ENCODE assay signal across 8 cellular contexts in genomic region chr11:12963789-12964536, GRCh38. TPM values are rescaled to one million over a fixed set of nuclear protein-coding genes. Genes with fewer than 3 reads are reported as not detected.
A peak's percentile ranks its signal among the peaks of the same experiment; 100 is the strongest.
DNase-seq lines count a peak whose midpoint lies in the region; ATAC-seq and TF ChIP-seq lines count a peak whose summit lies in the region.

No MANE protein-coding gene starts in this region.

- H3K4me1 ChIP-seq in breast epithelium = no peaks in the 10 kb centered on the region

- no peak for TF ChIP-seq POLR2A in breast epithelium (IDR thresholded peaks at IDR 0.05)

- peak; percentile 78 for DNase-seq in NCI-H1436 (lab: John Stamatoyannopoulos, UW)
- DNase-seq in NCI-H1436 treated with DMSO at 0.1 percent for 48 hours (lab: John Stamatoyannopoulos, UW) = no peak
- peak; percentile 60 for DNase-seq in NCI-H128 (lab: John Stamatoyannopoulos, UW; ENCODE audit: unreplicated experiment)
- peak; percentile 76 for DNase-seq in WERI-Rb-1
- DNase-seq in breast epithelium (ENCODE audit: low spot score in 2 of 2) = peak; percentile 53 to 61
- DNase-seq in kidney epithelial cell (ENCODE audit: low read depth) = no peak
- peak; percentile 71 to 72 for DNase-seq in stimulated activated CD4-positive, alpha-beta T cell treated with anti-CD3 and anti-CD28 coated beads, Interleukin-2, amount 100 ng/mL, for 24 hours

- H3K4me3 ChIP-seq in WERI-Rb-1 (ENCODE audit: low read depth, low read length) (no peak overlapping the region), breast epithelium (no peak overlapping the region), kidney epithelial cell (ENCODE audit: low read depth, low read length) (no peak overlapping the region)

- TF ChIP-seq CTCF in WERI-Rb-1 (IDR thresholded peaks at IDR 0.05; ENCODE audit: low read depth, low read length) = peak; percentile 68
- TF ChIP-seq CTCF in breast epithelium (IDR thresholded peaks at IDR 0.05) = peak; percentile 87 to 93 (median 92)
- TF ChIP-seq CTCF in kidney epithelial cell (IDR thresholded peaks at IDR 0.05; ENCODE audit: insufficient read depth, low read length, poor library complexity, severe bottlenecking) = peak; percentile 78

- H3K9me3 ChIP-seq in WERI-Rb-1 (ENCODE audit: severe bottlenecking) (no peaks in the 10 kb centered on the region), breast epithelium (no peaks in the 10 kb centered on the region)

- intact Hi-C loops in breast epithelium (cut with DNase I; ENCODE audit: low total_unique reads) = no loop called here

- peak; percentile 70 for ATAC-seq in HG02588 (IDR thresholded peaks at IDR 0.05; ENCODE audit: unreplicated experiment)

- H3K27ac ChIP-seq in WERI-Rb-1 (no peak overlapping the region), breast epithelium (no peak overlapping the region)

- H3K27me3 ChIP-seq in WERI-Rb-1 (ENCODE audit: insufficient read depth, low read depth, severe bottlenecking) = peaks cover 25% of the 10 kb centered on the region
- H3K27me3 ChIP-seq in breast epithelium = no peaks in the 10 kb centered on the region
- no peaks in the 10 kb centered on the region for H3K27me3 ChIP-seq in kidney epithelial cell (ENCODE audit: control insufficient read depth, insufficient read depth, low read length)

- H3K36me3 ChIP-seq in WERI-Rb-1 (no peaks in the 10 kb centered on the region), breast epithelium (no peaks in the 10 kb centered on the region), kidney epithelial cell (ENCODE audit: control insufficient read depth, insufficient read depth, low read length) (no peaks in the 10 kb centered on the region)

RNA-seq across cellular contexts. Expression of gene RASSF10, which starts 45.2 kb away (rescaled TPM):
- total RNA-seq in breast epithelium (1 to 10 TPM in 2 of 3 donors, under 1 TPM in 1; 0.16 to 9.7 (median 3.9) TPM), kidney epithelial cell (3.5 and 3.9 TPM in 2 replicates)

Comparison
In these comparisons a context has a peak if more than half of its experiments do, and no peak if none do; other contexts are left out.
1. DNase-seq: peak in NCI-H1436 (single experiment), NCI-H128 (single experiment), WERI-Rb-1 (single experiment), breast epithelium (2 of 2) and stimulated activated CD4-positive, alpha-beta T cell treated with anti-CD3 and anti-CD28 coated beads, Interleukin-2, amount 100 ng/mL, for 24 hours (2 of 2); none in NCI-H1436 treated with DMSO at 0.1 percent for 48 hours (single experiment) and kidney epithelial cell (single experiment).
2. Peak in every context shown above with its lines, with median percentiles within 50 percentile points of each other: CTCF ChIP-seq.